ENCODE assay signal across 16 cellular contexts in genomic region chr15:84863480-84864428, GRCh38. TPM values are rescaled to one million over a fixed set of nuclear protein-coding genes. Genes with fewer than 3 reads are reported as not detected.
DNase-seq lines count a peak whose midpoint lies in the region; ATAC-seq and TF ChIP-seq lines count a peak whose summit lies in the region.
"Had no signal": no experiment of that assay in that cellular context is flagged by ENCODE, and none has a peak within 500 bp of the region (broad histone marks: within the 10 kb centered on the region; RNA-seq: fewer than 3 reads in every experiment).

No MANE protein-coding gene starts in this region.

- CTCF ChIA-PET in WTC11 (lab: Charles Lee), result interaction anchor here (0.6 to 4.1 kb wide), 8 partner anchors 9 to 292 kb away, joined by 3 to 20 read pairs (median 3); partner anchors contain the start of gene NMB

- peaks cover 85% of the 10 kb centered on the region for H3K36me3 ChIP-seq in right atrium auricular region
- H3K36me3 ChIP-seq in uterus, result no peaks in the 10 kb centered on the region
- H3K36me3 ChIP-seq in endodermal cell (ENCODE audit: control insufficient read depth, insufficient read depth, low read length), result peaks cover 94% of the 10 kb centered on the region
- H3K36me3 ChIP-seq: MG63 had no signal

- whole genome bisulfite sequencing in endodermal cell (ENCODE audit: insufficient coverage in 1 of 2, insufficient read length in 1 of 2), 2 experiments, result 80 to 88% methylated on average over 7 to 13 of the region's 13 CpGs

- no peaks in the 10 kb centered on the region for H3K4me1 Mint-ChIP-seq in endodermal cell
- H3K4me1 Mint-ChIP-seq in CD14-positive monocyte, result no peaks in the 10 kb centered on the region
- H3K4me1 Mint-ChIP-seq in WTC11, result no peaks in the 10 kb centered on the region
- H3K4me1 Mint-ChIP-seq: activated CD4-positive, alpha-beta memory T cell treated with anti-CD3 and anti-CD28 coated beads, Interleukin-2, amount 10 ng/mL, durations not matched to agents 7 days and 5 days had no signal

- DNase-seq in HCEC 1CT (peak; percentile 15), cerebellar cortex (ENCODE audit: low spot score) (peak; percentile 10), right atrium auricular region (ENCODE audit: low spot score) (no peak), uterus (no peak), endodermal cell (no peak), CD14-positive monocyte (ENCODE audit: low spot score) (no peak), WTC11 (ENCODE audit: low spot score) (no peak)
- DNase-seq: activated CD4-positive, alpha-beta memory T cell treated with anti-CD3 and anti-CD28 coated beads, Interleukin-2, amount 10 ng/mL, durations not matched to agents 7 days and 5 days; COR-L47; MG63; NCI-H2081; NCI-H82; sigmoid colon; stimulated activated naive CD8-positive, alpha-beta T cell treated with anti-CD3 and anti-CD28 coated beads, Interleukin-15, Interleukin-2, amounts not matched to agents 100 U/mL and 50 U/mL, for 24 hours had no signal

- ATAC-seq in WTC11, result no peak
- ATAC-seq: natural killer cell treated with Interleukin-12 subunit alpha and Interleukin-12 subunit beta and Interleukin-15 and Interleukin-18, amount 100 ng/mL, for 72 hours; stimulated activated naive CD8-positive, alpha-beta T cell treated with anti-CD3 and anti-CD28 coated beads, Interleukin-15, Interleukin-2, amounts not matched to agents 100 U/mL and 50 U/mL, for 24 hours had no signal

- H3K9me3 ChIP-seq in right atrium auricular region, result no peaks in the 10 kb centered on the region
- no peaks in the 10 kb centered on the region for H3K9me3 ChIP-seq in uterus
- H3K9me3 ChIP-seq in endodermal cell (ENCODE audit: control insufficient read depth, low read length), result no peaks in the 10 kb centered on the region
- H3K9me3 ChIP-seq: MG63, sigmoid colon had no signal

- no peaks in the 10 kb centered on the region for H3K9me3 Mint-ChIP-seq in endodermal cell
- no peaks in the 10 kb centered on the region for H3K9me3 Mint-ChIP-seq in CD14-positive monocyte
- no peaks in the 10 kb centered on the region for H3K9me3 Mint-ChIP-seq in WTC11
- H3K9me3 Mint-ChIP-seq: activated CD4-positive, alpha-beta memory T cell treated with anti-CD3 and anti-CD28 coated beads, Interleukin-2, amount 10 ng/mL, durations not matched to agents 7 days and 5 days; activated T-helper 2 cell treated with anti-CD3 and anti-CD28 coated beads, Interferon-gamma antibody, Interleukin-2, Interleukin-4, amounts not matched to agents 10 μg/mL and 5 μg/mL and 100 μg/mL, durations not matched to agents 14 hours and 24 hours and 36 hours; natural killer cell treated with Interleukin-12 subunit alpha and Interleukin-12 subunit beta and Interleukin-15 and Interleukin-18, amount 100 ng/mL, for 72 hours had no signal

- H3K27ac Mint-ChIP-seq in endodermal cell (no peak overlapping the region), CD14-positive monocyte (peak overlapping the region in 1 of 7 donors; percentile 40), WTC11 (no peak overlapping the region; the same call in 1 of the 2 replicates)
- H3K27ac Mint-ChIP-seq: activated CD4-positive, alpha-beta memory T cell treated with anti-CD3 and anti-CD28 coated beads, Interleukin-2, amount 10 ng/mL, durations not matched to agents 7 days and 5 days; activated T-helper 2 cell treated with anti-CD3 and anti-CD28 coated beads, Interferon-gamma antibody, Interleukin-2, Interleukin-4, amounts not matched to agents 10 μg/mL and 5 μg/mL and 100 μg/mL, durations not matched to agents 14 hours and 24 hours and 36 hours; natural killer cell treated with Interleukin-12 subunit alpha and Interleukin-12 subunit beta and Interleukin-15 and Interleukin-18, amount 100 ng/mL, for 72 hours had no signal

- H3K4me1 ChIP-seq in right atrium auricular region, result peaks cover 0 to 17% of the 10 kb centered on the region in 2 donors
- H3K4me1 ChIP-seq in uterus, result no peaks in the 10 kb centered on the region
- H3K4me1 ChIP-seq in endodermal cell (ENCODE audit: control insufficient read depth, insufficient read depth, low read length), result no peaks in the 10 kb centered on the region

- no peak overlapping the region for H3K9ac ChIP-seq in endodermal cell (ENCODE audit: extremely low read depth, low read length, poor library complexity, severe bottlenecking)

- H3K4me3 ChIP-seq in right atrium auricular region (no peak overlapping the region), uterus (no peak overlapping the region), endodermal cell (ENCODE audit: low read length) (no peak overlapping the region)
- H3K4me3 ChIP-seq: MG63, sigmoid colon had no signal

- H3K4me3 Mint-ChIP-seq in endodermal cell, result no peak overlapping the region
- no peak overlapping the region for H3K4me3 Mint-ChIP-seq in CD14-positive monocyte
- no peak overlapping the region for H3K4me3 Mint-ChIP-seq in WTC11
- H3K4me3 Mint-ChIP-seq: activated CD4-positive, alpha-beta memory T cell treated with anti-CD3 and anti-CD28 coated beads, Interleukin-2, amount 10 ng/mL, durations not matched to agents 7 days and 5 days; natural killer cell treated with Interleukin-12 subunit alpha and Interleukin-12 subunit beta and Interleukin-15 and Interleukin-18, amount 100 ng/mL, for 72 hours had no signal

- H3K36me3 Mint-ChIP-seq in endodermal cell (ENCODE audit: low read depth), result peaks cover 68% of the 10 kb centered on the region
- no peaks in the 10 kb centered on the region for H3K36me3 Mint-ChIP-seq in CD14-positive monocyte
- H3K36me3 Mint-ChIP-seq in WTC11, result no peaks in the 10 kb centered on the region; the same call in 1 of the 2 replicates
- H3K36me3 Mint-ChIP-seq: natural killer cell treated with Interleukin-12 subunit alpha and Interleukin-12 subunit beta and Interleukin-15 and Interleukin-18, amount 100 ng/mL, for 72 hours had no signal

- TF ChIP-seq CTCF in right atrium auricular region (IDR thresholded peaks at IDR 0.05) (peak in 1 of 2 donors; percentile 55), uterus (IDR thresholded peaks at IDR 0.05) (peak; percentile 30 to 57 (median 48)), endodermal cell (conservative IDR thresholded peaks at IDR 0.05) (no peak), CD14-positive monocyte (IDR thresholded peaks at IDR 0.05) (no peak), WTC11 (IDR thresholded peaks at IDR 0.05) (no peak)

- H3K27ac ChIP-seq in right atrium auricular region, result peak overlapping the region; percentile 32 to 60
- H3K27ac ChIP-seq in uterus, result peak overlapping the region in 1 of 2 donors; percentile 2
- no peak overlapping the region for H3K27ac ChIP-seq in endodermal cell (ENCODE audit: low read depth, low read length)
- H3K27ac ChIP-seq: sigmoid colon had no signal

- TF ChIP-seq POLR2A in uterus (IDR thresholded peaks at IDR 0.05), result no peak

- intact Hi-C loops in uterus (cut with DNase I; ENCODE audit: low total_unique reads), result no loop called here
- intact Hi-C loops in CD14-positive monocyte (cut with micrococcal nuclease), result no loop called here

- POLR2A ChIA-PET in WTC11 (lab: Charles Lee), result no interaction called here

- H3K27me3 ChIP-seq in right atrium auricular region, result no peaks in the 10 kb centered on the region
- no peaks in the 10 kb centered on the region for H3K27me3 ChIP-seq in uterus
- no peaks in the 10 kb centered on the region for H3K27me3 ChIP-seq in endodermal cell (ENCODE audit: control insufficient read depth, insufficient read depth, low read length, poor library complexity, severe bottlenecking)
- H3K27me3 ChIP-seq: MG63, sigmoid colon had no signal

- H3K27me3 Mint-ChIP-seq in endodermal cell (ENCODE audit: insufficient read depth) (no peaks in the 10 kb centered on the region), CD14-positive monocyte (ENCODE audit: low read depth in 3 of 3) (peaks cover 0 to 2% (median 0%) of the 10 kb centered on the region in 3 donors), WTC11 (ENCODE audit: low read depth) (no peaks in the 10 kb centered on the region)
- H3K27me3 Mint-ChIP-seq: activated CD4-positive, alpha-beta memory T cell treated with anti-CD3 and anti-CD28 coated beads, Interleukin-2, amount 10 ng/mL, durations not matched to agents 7 days and 5 days; natural killer cell treated with Interleukin-12 subunit alpha and Interleukin-12 subunit beta and Interleukin-15 and Interleukin-18, amount 100 ng/mL, for 72 hours had no signal

TF ChIP-seq in WTC11, 78 proteins besides CTCF, POLR2A, EP300 and RAD21 (continues in another document):
- TF ChIP-seq HMGXB4 (CRISPR knock-in tag; IDR thresholded peaks at IDR 0.05), result no peak

RNA-seq across cellular contexts. Expression of gene SLC28A1, which starts 20.7 kb away (rescaled TPM):
- under 1 TPM in 1 of 2 donors, not detected in 1; 0.12 TPM for total RNA-seq in right atrium auricular region
- total RNA-seq in uterus, result under 1 TPM in 2 of 4 donors, not detected in 2; 0.21 to 0.43 TPM
- total RNA-seq in endodermal cell, result not detected
- polyA plus RNA-seq in endodermal cell (2013, experiment 1 of 2), result not detected
- polyA plus RNA-seq in endodermal cell (2013, experiment 2 of 2), result not detected
- polyA plus RNA-seq in CD14-positive monocyte, result not detected
- total RNA-seq in WTC11 (2021), result 0.14 to 0.16 TPM in 2 of 3 replicates, not detected in the other
- total RNA-seq: activated CD4-positive, alpha-beta memory T cell treated with anti-CD3 and anti-CD28 coated beads, Interleukin-2, amount 10 ng/mL, durations not matched to agents 7 days and 5 days; activated T-helper 2 cell treated with anti-CD3 and anti-CD28 coated beads, Interferon-gamma antibody, Interleukin-2, Interleukin-4, amounts not matched to agents 10 μg/mL and 5 μg/mL and 100 μg/mL, durations not matched to agents 14 hours and 24 hours and 36 hours; natural killer cell treated with Interleukin-12 subunit alpha and Interleukin-12 subunit beta and Interleukin-15 and Interleukin-18, amount 100 ng/mL, for 72 hours; sigmoid colon had no signal
- polyA plus RNA-seq: sigmoid colon had no signal

RNA-seq across cellular contexts. Expression of gene ALPK3, which starts 46.6 kb away (rescaled TPM):
- total RNA-seq in right atrium auricular region (10 to 100 TPM; 51.0 to 99.0 TPM), uterus (1 to 10 TPM in 3 of 4 donors, under 1 TPM in 1; 0.88 to 6.3 (median 3.4) TPM), endodermal cell (10 to 100 TPM; 57.8 to 94.1 TPM), WTC11 (2021) (16.5 to 23.0 TPM (median 20.9 TPM) in 3 replicates)
- polyA plus RNA-seq in endodermal cell (2013, experiment 1 of 2), result 14.0 TPM
- 17.0 TPM for polyA plus RNA-seq in endodermal cell (2013, experiment 2 of 2)
- under 1 TPM in 1 of 2 donors, not detected in 1; 0.02 TPM for polyA plus RNA-seq in CD14-positive monocyte

Comparison
In these comparisons a context has a peak if more than half of its experiments do, and no peak if none do; other contexts are left out.
1. DNase-seq: peak in HCEC 1CT (single experiment) and cerebellar cortex (single experiment); none in right atrium auricular region (single experiment), uterus (0 of 2), endodermal cell (single experiment), CD14-positive monocyte (single experiment) and WTC11 (single experiment).
2. CTCF ChIP-seq: peak in uterus (4 of 4); none in endodermal cell (single experiment), CD14-positive monocyte (single experiment) and WTC11 (single experiment).